ENCODE assay signal across 19 cellular contexts in the genomic region with DNA sequence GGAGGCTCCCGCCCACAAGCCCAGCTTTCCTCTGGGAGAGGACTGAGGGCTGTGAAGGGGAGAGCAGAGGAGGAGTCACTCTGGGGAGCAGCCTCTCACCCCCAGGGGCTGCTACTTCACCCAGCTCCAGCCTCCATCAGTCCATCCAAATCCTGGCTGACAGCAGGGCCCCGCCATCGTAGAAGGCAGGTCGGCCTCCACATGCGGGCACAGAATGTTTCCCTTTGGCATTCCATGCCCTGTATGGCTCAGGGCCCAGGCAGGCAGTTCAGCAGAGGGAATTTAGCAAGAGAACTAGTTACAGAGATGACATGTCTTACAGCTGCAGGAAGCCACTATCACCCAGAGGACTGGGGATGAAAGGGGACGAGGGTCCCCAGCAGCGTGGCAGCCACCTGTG. TPM values are rescaled to one million over a fixed set of nuclear protein-coding genes. Genes with fewer than 3 reads are reported as not detected.
DNase-seq lines count a peak whose midpoint lies in the region; ATAC-seq and TF ChIP-seq lines count a peak whose summit lies in the region.
"Had no signal": no experiment of that assay in that cellular context is flagged by ENCODE, and none has a peak within 500 bp of the region (broad histone marks: within the 10 kb centered on the region; RNA-seq: fewer than 3 reads in every experiment).

No MANE protein-coding gene starts in this region.

- H3K4me1 Mint-ChIP-seq in GM23338, result peaks cover 11% of the 10 kb centered on the region

- H2AFZ ChIP-seq in GM23338, result no peak overlapping the region

- H3K36me3 ChIP-seq in prostate gland, result no peaks in the 10 kb centered on the region
- H3K36me3 ChIP-seq in GM23338 (ENCODE audit: insufficient read depth), result no peaks in the 10 kb centered on the region
- H3K36me3 ChIP-seq: Peyer's patch had no signal

- no peak overlapping the region for H3K4me2 ChIP-seq in GM23338

- no peaks in the 10 kb centered on the region; the same call in 2 of the 3 replicates for H3K36me3 Mint-ChIP-seq in GM23338 (ENCODE audit: low read depth)
- H3K36me3 Mint-ChIP-seq: activated naive CD4-positive, alpha-beta T cell treated with anti-CD3 and anti-CD28 coated beads, Interleukin-2, amount 50 U/mL, for 24 hours; naive B cell had no signal

- intact Hi-C loops in prostate gland (cut with DNase I), result no loop called here

- H3F3A ChIP-seq in GM23338 (replicated peaks; ENCODE audit: low read depth), result no peaks in the 10 kb centered on the region

- TF ChIP-seq CTCF in C4-2B (conservative IDR thresholded peaks at IDR 0.05) (no peak), foreskin fibroblast (IDR thresholded peaks at IDR 0.05; ENCODE audit: low read depth, low read length) (no peak), prostate gland (IDR thresholded peaks at IDR 0.05) (no peak), GM23338 (conservative IDR thresholded peaks at IDR 0.05; ENCODE audit: low read depth in 2 of 2) (no peak)

- H3K4me3 ChIP-seq in foreskin fibroblast (ENCODE audit: low read depth in 1 of 2, low read length in 2 of 2) (no peak overlapping the region), prostate gland (no peak overlapping the region), GM23338 (no peak overlapping the region)
- H3K4me3 ChIP-seq: Peyer's patch had no signal

- 61% methylated on average over 7 of the region's 7 CpGs for WGBS in prostate gland

- H3K27ac Mint-ChIP-seq in GM23338, result no peak overlapping the region
- H3K27ac Mint-ChIP-seq: activated naive CD4-positive, alpha-beta T cell treated with anti-CD3 and anti-CD28 coated beads, Interleukin-2, amount 50 U/mL, for 24 hours; stimulated activated naive B cell treated with anti-CD40 and anti-IgM and Interleukin-4, amounts not matched to agents 10 μg/mL and 1 μg/mL and 100 μg/mL, for 72 hours; T-helper 17 cell had no signal

- peak; percentile 28 for DNase-seq in RPMI7951 (ENCODE audit: low read depth)
- peak; percentile 33 to 59 for DNase-seq in foreskin fibroblast
- DNase-seq in prostate gland (ENCODE audit: low spot score), result peak; percentile 66
- no peak for DNase-seq in NCI-H524 treated with DMSO at 0.1 percent for 48 hours (lab: John Stamatoyannopoulos, UW)
- no peak for DNase-seq in stimulated activated CD4-positive, alpha-beta T cell treated with anti-CD3 and anti-CD28 coated beads, Interleukin-15, amount 100 ng/mL, for 24 hours
- DNase-seq in GM23338 (ENCODE audit: low spot score), result no peak
- DNase-seq: activated CD8-positive, alpha-beta memory T cell treated with anti-CD3 and anti-CD28 coated beads, Interleukin-2, amount 50 U/mL, for 4 hours; hypothalamus; left colon; naive B cell; NCI-H1436; NCI-H510A; Peyer's patch; stimulated activated naive B cell treated with anti-CD40 and anti-IgM and Interleukin-4, amounts not matched to agents 10 μg/mL and 1 μg/mL and 100 μg/mL, for 72 hours; T-helper 17 cell had no signal

- H3K4me3 Mint-ChIP-seq in GM23338, result no peak overlapping the region
- H3K4me3 Mint-ChIP-seq: activated naive CD4-positive, alpha-beta T cell treated with anti-CD3 and anti-CD28 coated beads, Interleukin-2, amount 50 U/mL, for 24 hours; naive B cell; stimulated activated naive B cell treated with anti-CD40 and anti-IgM and Interleukin-4, amounts not matched to agents 10 μg/mL and 1 μg/mL and 100 μg/mL, for 72 hours; T-helper 17 cell had no signal

- H3K9me2 ChIP-seq in GM23338 (ENCODE audit: insufficient read depth), result no peaks in the 10 kb centered on the region

- no peaks in the 10 kb centered on the region for H3K9me3 ChIP-seq in prostate gland
- H3K9me3 ChIP-seq: Peyer's patch had no signal

- peak overlapping the region; percentile 99 for H3K27ac ChIP-seq in C4-2B
- H3K27ac ChIP-seq in prostate gland, result peak overlapping the region; percentile 47 to 71
- no peak overlapping the region for H3K27ac ChIP-seq in GM23338 (ENCODE audit: low read depth)
- H3K27ac ChIP-seq: Peyer's patch had no signal

- ATAC-seq in GM18909 (IDR thresholded peaks at IDR 0.05; ENCODE audit: poor library complexity, unreplicated experiment) (no peak), GM23338 (no peak)
- ATAC-seq: activated CD4-positive, CD25-positive, alpha-beta regulatory T cell treated with anti-CD3 and anti-CD28 coated beads, Interleukin-2, amount 50 U/mL, for 24 hours; left colon; stimulated activated naive B cell treated with anti-CD40 and anti-IgM and Interleukin-4, amounts not matched to agents 10 μg/mL and 1 μg/mL and 100 μg/mL, for 72 hours; T-helper 17 cell had no signal

- H3K9me3 Mint-ChIP-seq in GM23338, result no peaks in the 10 kb centered on the region; the same call in 2 of the 3 replicates
- H3K9me3 Mint-ChIP-seq: activated naive CD4-positive, alpha-beta T cell treated with anti-CD3 and anti-CD28 coated beads, Interleukin-2, amount 50 U/mL, for 24 hours; naive B cell; stimulated activated naive B cell treated with anti-CD40 and anti-IgM and Interleukin-4, amounts not matched to agents 10 μg/mL and 1 μg/mL and 100 μg/mL, for 72 hours had no signal

- no peaks in the 10 kb centered on the region for H4K20me1 ChIP-seq in GM23338 (replicated peaks; ENCODE audit: insufficient read depth)

- no peaks in the 10 kb centered on the region for H3K79me2 ChIP-seq in GM23338 (replicated peaks; ENCODE audit: insufficient read depth)

- no peaks in the 10 kb centered on the region for H3K27me3 ChIP-seq in prostate gland (replicated peaks; ENCODE audit: insufficient read depth)
- peaks cover 6% of the 10 kb centered on the region for H3K27me3 ChIP-seq in GM23338 (ENCODE audit: insufficient read depth)
- H3K27me3 ChIP-seq: Peyer's patch had no signal

- TF ChIP-seq POLR2A in prostate gland (IDR thresholded peaks at IDR 0.05), result no peak

- H3K27me3 Mint-ChIP-seq in GM23338 (ENCODE audit: insufficient read depth, low read depth, poor library complexity), result peaks cover 11% of the 10 kb centered on the region
- H3K27me3 Mint-ChIP-seq: naive B cell had no signal

- H3K4me1 ChIP-seq in prostate gland (replicated peaks) (peaks cover 24% of the 10 kb centered on the region), GM23338 (ENCODE audit: insufficient read depth) (peaks cover 4% of the 10 kb centered on the region; the same call in 1 of the 2 replicates)

TF ChIP-seq in GM23338, 12 proteins besides CTCF, POLR2A, EP300 and RAD21 (continues in another document):
- TF ChIP-seq ZNF114 (CRISPR knock-in tag; IDR thresholded peaks at IDR 0.05) (no peak), NANOG (IDR thresholded peaks at IDR 0.05; ENCODE audit: borderline replicate concordance) (no peak), JUNB (IDR thresholded peaks at IDR 0.05; ENCODE audit: unreplicated experiment) (no peak), POLR2AphosphoS5 (IDR thresholded peaks at IDR 0.05; ENCODE audit: low read depth) (no peak), EZH2 (IDR thresholded peaks at IDR 0.05; ENCODE audit: low read depth, unreplicated experiment) (no peak), ZNF331 (CRISPR knock-in tag; IDR thresholded peaks at IDR 0.05; ENCODE audit: low read depth) (no peak), STAT1 (IDR thresholded peaks at IDR 0.05; ENCODE audit: unreplicated experiment) (no peak), CREB1 (CRISPR knock-in tag; IDR thresholded peaks at IDR 0.05; ENCODE audit: low read depth) (no peak)
- TF ChIP-seq, protein P1, sequence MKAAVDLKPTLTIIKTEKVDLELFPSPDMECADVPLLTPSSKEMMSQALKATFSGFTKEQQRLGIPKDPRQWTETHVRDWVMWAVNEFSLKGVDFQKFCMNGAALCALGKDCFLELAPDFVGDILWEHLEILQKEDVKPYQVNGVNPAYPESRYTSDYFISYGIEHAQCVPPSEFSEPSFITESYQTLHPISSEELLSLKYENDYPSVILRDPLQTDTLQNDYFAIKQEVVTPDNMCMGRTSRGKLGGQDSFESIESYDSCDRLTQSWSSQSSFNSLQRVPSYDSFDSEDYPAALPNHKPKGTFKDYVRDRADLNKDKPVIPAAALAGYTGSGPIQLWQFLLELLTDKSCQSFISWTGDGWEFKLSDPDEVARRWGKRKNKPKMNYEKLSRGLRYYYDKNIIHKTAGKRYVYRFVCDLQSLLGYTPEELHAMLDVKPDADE (IDR thresholded peaks at IDR 0.05), result no peak

RNA-seq across cellular contexts. Expression of a gene that starts 6.4 kb away (rescaled TPM):
- 55.2 and 57.0 TPM in 2 replicates for total RNA-seq in RPMI7951 (2014; rRNA removed; shearing (Covaris generic))
- total RNA-seq in prostate gland, result 100 to 1,000 TPM; 147 to 261 TPM
- 70.3 and 85.5 TPM in 2 replicates for total RNA-seq in GM23338 (2014; rRNA removed; shearing (Covaris generic))
- 23.3 and 24.2 TPM in 2 replicates for polyA plus RNA-seq in GM23338 (2016; fragmentation: Nextera tagmentation; extraction: Ambion mirVana)

Comparison
In these comparisons a context has a peak if more than half of its experiments do, and no peak if none do; other contexts are left out.
1. DNase-seq: peak in RPMI7951 (single experiment), foreskin fibroblast (2 of 2) and prostate gland (single experiment); none in NCI-H524 treated with DMSO at 0.1 percent for 48 hours (single experiment), stimulated activated CD4-positive, alpha-beta T cell treated with anti-CD3 and anti-CD28 coated beads, Interleukin-15, amount 100 ng/mL, for 24 hours (single experiment) and GM23338 (single experiment).